1 cellular context compared by ENCODE assay signal in genomic region chr1:55089683-55090082, GRCh38.
TF ChIP-seq lines count a peak whose summit lies in the region.

No MANE protein-coding gene starts in this region.

TF ChIP-seq in SK-N-SH, 30 proteins besides CTCF, POLR2A, EP300 and RAD21:
- TF ChIP-seq FOXM1 (IDR thresholded peaks at IDR 0.05; ENCODE audit: low read depth) (no peak), ELF1 (IDR thresholded peaks at IDR 0.05) (no peak), TAF1 (IDR thresholded peaks at IDR 0.05; ENCODE audit: borderline replicate concordance, low read depth, low read length) (no peak), JUND (IDR thresholded peaks at IDR 0.05) (no peak), FOSL2 (IDR thresholded peaks at IDR 0.05; ENCODE audit: borderline replicate concordance, low read depth) (no peak)
- TF ChIP-seq, protein P1, sequence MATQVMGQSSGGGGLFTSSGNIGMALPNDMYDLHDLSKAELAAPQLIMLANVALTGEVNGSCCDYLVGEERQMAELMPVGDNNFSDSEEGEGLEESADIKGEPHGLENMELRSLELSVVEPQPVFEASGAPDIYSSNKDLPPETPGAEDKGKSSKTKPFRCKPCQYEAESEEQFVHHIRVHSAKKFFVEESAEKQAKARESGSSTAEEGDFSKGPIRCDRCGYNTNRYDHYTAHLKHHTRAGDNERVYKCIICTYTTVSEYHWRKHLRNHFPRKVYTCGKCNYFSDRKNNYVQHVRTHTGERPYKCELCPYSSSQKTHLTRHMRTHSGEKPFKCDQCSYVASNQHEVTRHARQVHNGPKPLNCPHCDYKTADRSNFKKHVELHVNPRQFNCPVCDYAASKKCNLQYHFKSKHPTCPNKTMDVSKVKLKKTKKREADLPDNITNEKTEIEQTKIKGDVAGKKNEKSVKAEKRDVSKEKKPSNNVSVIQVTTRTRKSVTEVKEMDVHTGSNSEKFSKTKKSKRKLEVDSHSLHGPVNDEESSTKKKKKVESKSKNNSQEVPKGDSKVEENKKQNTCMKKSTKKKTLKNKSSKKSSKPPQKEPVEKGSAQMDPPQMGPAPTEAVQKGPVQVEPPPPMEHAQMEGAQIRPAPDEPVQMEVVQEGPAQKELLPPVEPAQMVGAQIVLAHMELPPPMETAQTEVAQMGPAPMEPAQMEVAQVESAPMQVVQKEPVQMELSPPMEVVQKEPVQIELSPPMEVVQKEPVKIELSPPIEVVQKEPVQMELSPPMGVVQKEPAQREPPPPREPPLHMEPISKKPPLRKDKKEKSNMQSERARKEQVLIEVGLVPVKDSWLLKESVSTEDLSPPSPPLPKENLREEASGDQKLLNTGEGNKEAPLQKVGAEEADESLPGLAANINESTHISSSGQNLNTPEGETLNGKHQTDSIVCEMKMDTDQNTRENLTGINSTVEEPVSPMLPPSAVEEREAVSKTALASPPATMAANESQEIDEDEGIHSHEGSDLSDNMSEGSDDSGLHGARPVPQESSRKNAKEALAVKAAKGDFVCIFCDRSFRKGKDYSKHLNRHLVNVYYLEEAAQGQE (IDR thresholded peaks at IDR 0.05; ENCODE audit: low read depth, low read length), result no peak
